In genomic region chr12:32946504-32947131, GRCh38 we compare ENCODE assay signal across 14 cellular contexts. TPM values are rescaled to one million over a fixed set of nuclear protein-coding genes. Genes with fewer than 3 reads are reported as not detected.
DNase-seq lines count a peak whose midpoint lies in the region; TF ChIP-seq lines count a peak whose summit lies in the region.
"Had no signal": no experiment of that assay in that cellular context is flagged by ENCODE, and none has a peak within 500 bp of the region (broad histone marks: within the 10 kb centered on the region; RNA-seq: fewer than 3 reads in every experiment).

No MANE protein-coding gene starts in this region.

- H3K9me3 ChIP-seq in breast epithelium (no peaks in the 10 kb centered on the region), hepatocyte (ENCODE audit: low read depth) (no peaks in the 10 kb centered on the region), neuron (ENCODE audit: low read length) (no peaks in the 10 kb centered on the region), thyroid gland (no peaks in the 10 kb centered on the region)

- H3K36me3 Mint-ChIP-seq in MCF 10A (ENCODE audit: insufficient read depth, unreplicated experiment) = no peaks in the 10 kb centered on the region
- H3K36me3 Mint-ChIP-seq: CD14-positive monocyte; CD8-positive, alpha-beta T cell had no signal

- TF ChIP-seq POLR2A in breast epithelium (IDR thresholded peaks at IDR 0.05) (no peak), thyroid gland (IDR thresholded peaks at IDR 0.05) (no peak)

- no peaks in the 10 kb centered on the region for H4K20me1 ChIP-seq in hepatocyte (ENCODE audit: insufficient read depth, poor library complexity, severe bottlenecking)

- H3K27me3 ChIP-seq in breast epithelium = no peaks in the 10 kb centered on the region
- H3K27me3 ChIP-seq in hepatocyte = no peaks in the 10 kb centered on the region
- no peaks in the 10 kb centered on the region for H3K27me3 ChIP-seq in neuron (ENCODE audit: insufficient read depth, low read length)
- no peaks in the 10 kb centered on the region for H3K27me3 ChIP-seq in thyroid gland

- TF ChIP-seq CTCF in MCF 10A (IDR thresholded peaks at IDR 0.05; ENCODE audit: unreplicated experiment) (no peak), breast epithelium (IDR thresholded peaks at IDR 0.05) (no peak), hepatocyte (IDR thresholded peaks at IDR 0.05; ENCODE audit: poor library complexity) (no peak), thyroid gland (IDR thresholded peaks at IDR 0.05) (no peak)

- peaks cover 11% of the 10 kb centered on the region for H3K27me3 Mint-ChIP-seq in MCF 10A (ENCODE audit: insufficient read depth, unreplicated experiment)

- H3K27ac ChIP-seq in breast epithelium = no peak overlapping the region
- peak overlapping the region; percentile 2 for H3K27ac ChIP-seq in hepatocyte
- no peak overlapping the region for H3K27ac ChIP-seq in thyroid gland
- H3K27ac ChIP-seq: 22Rv1, HL-60 had no signal

- POLR2A ChIA-PET in MCF 10A (lab: Yijun Ruan, JAX) = interaction anchor here (1.5 kb wide), 1 partner anchor 1075 kb away, joined by 5 read pairs; the partner anchor contains the start of gene ALG10

- DNase-seq in MCF 10A (ENCODE audit: unreplicated experiment) (no peak), breast epithelium (ENCODE audit: low spot score in 2 of 2) (no peak), hepatocyte (ENCODE audit: low spot score) (no peak), NCI-H1048 (lab: John Stamatoyannopoulos, UW) (no peak), thyroid gland (no peak), NCI-H1105 (lab: John Stamatoyannopoulos, UW) (no peak), NCI-H446 treated with DMSO at 0.1 percent for 48 hours (lab: John Stamatoyannopoulos, UW) (no peak)
- DNase-seq: CD8-positive, alpha-beta T cell; DND-41; GDM1 had no signal

- intact Hi-C loops in MCF 10A (cut with micrococcal nuclease) = loop anchor here (1.0 kb wide), 2 partner anchors 190 to 659 kb away; no protein-coding TSS in a partner anchor
- intact Hi-C loops in breast epithelium (cut with DNase I; ENCODE audit: low total_unique reads) = no loop called here
- intact Hi-C loops in thyroid gland (cut with DNase I) = no loop called here

- peak overlapping the region; percentile 69 for H3K27ac Mint-ChIP-seq in MCF 10A (ENCODE audit: low read depth, unreplicated experiment)
- H3K27ac Mint-ChIP-seq: CD14-positive monocyte; CD8-positive, alpha-beta T cell had no signal

- no peak overlapping the region for H3K4me3 Mint-ChIP-seq in MCF 10A (ENCODE audit: unreplicated experiment)
- H3K4me3 Mint-ChIP-seq: CD14-positive monocyte; CD8-positive, alpha-beta T cell had no signal

- H3K4me3 ChIP-seq in breast epithelium = no peak overlapping the region
- H3K4me3 ChIP-seq in hepatocyte = no peak overlapping the region
- no peak overlapping the region for H3K4me3 ChIP-seq in neuron (ENCODE audit: low read length)
- H3K4me3 ChIP-seq in thyroid gland (replicated peaks in 1 of 3) = no peak overlapping the region

- H2AFZ ChIP-seq in hepatocyte (peak overlapping the region; percentile 85), neuron (ENCODE audit: low read depth, low read length) (peak overlapping the region; percentile 88)

- H3K4me1 ChIP-seq in breast epithelium (no peaks in the 10 kb centered on the region), hepatocyte (ENCODE audit: insufficient read depth) (peaks cover 5% of the 10 kb centered on the region), neuron (ENCODE audit: insufficient read depth, low read length) (peaks cover 8% of the 10 kb centered on the region), thyroid gland (no peaks in the 10 kb centered on the region)

- H3K36me3 ChIP-seq in breast epithelium (no peaks in the 10 kb centered on the region), hepatocyte (replicated peaks; ENCODE audit: insufficient read depth, low read depth) (no peaks in the 10 kb centered on the region), neuron (ENCODE audit: insufficient read depth, low read length) (no peaks in the 10 kb centered on the region), thyroid gland (no peaks in the 10 kb centered on the region)

- CTCF ChIA-PET in MCF 10A (lab: Yijun Ruan, JAX) = interaction anchor here (0.6 to 5.5 kb wide), 7 partner anchors 8 to 1075 kb away, joined by 3 to 62 read pairs (median 5); partner anchors contain the start of genes ALG10 and YARS2

- H3K9me2 ChIP-seq in hepatocyte (replicated peaks; ENCODE audit: insufficient read depth) = no peaks in the 10 kb centered on the region

- no peaks in the 10 kb centered on the region for H3K79me2 ChIP-seq in hepatocyte

- H3K9me3 Mint-ChIP-seq in MCF 10A (ENCODE audit: unreplicated experiment) = no peaks in the 10 kb centered on the region
- H3K9me3 Mint-ChIP-seq: CD14-positive monocyte; CD8-positive, alpha-beta T cell had no signal

- no peak overlapping the region for H3K4me2 ChIP-seq in hepatocyte

- H3K4me1 Mint-ChIP-seq in MCF 10A (ENCODE audit: insufficient read depth, unreplicated experiment) = peaks cover 6% of the 10 kb centered on the region
- H3K4me1 Mint-ChIP-seq: CD14-positive monocyte had no signal

- BruUV-seq in MCF 10A (replicated peaks; lab: Mats Ljungman, UMichigan) = no TSS peak

- WGBS in hepatocyte (ENCODE audit: low lambda C conversion rate, missing lambda C conversion rate) = 58% methylated on average over 6 of the region's 6 CpGs
- 70 to 74% methylated on average over 6 of the region's 6 CpGs for WGBS in thyroid gland, 2 donors

RNA-seq across cellular contexts. Expression of gene PKP2, which starts 50.0 kb away (rescaled TPM):
- total RNA-seq in MCF 10A (2022) = 58.5 and 88.0 TPM in 2 replicates
- 10 to 100 TPM; 28.5 to 39.2 (median 32.5) TPM for total RNA-seq in breast epithelium
- 58.0 and 60.0 TPM in 2 replicates for total RNA-seq in hepatocyte
- polyA plus RNA-seq in hepatocyte = 62.4 and 72.1 TPM in 2 replicates
- total RNA-seq in thyroid gland = under 1 TPM; 0.27 to 0.92 (median 0.55) TPM
- total RNA-seq: CD8-positive, alpha-beta T cell had no signal

Comparison
In these comparisons a context has a peak if more than half of its experiments do, and no peak if none do; other contexts are left out.
1. RNA of gene PKP2, which starts 50.0 kb away (total RNA-seq): 58.5 to 88.0 TPM in MCF 10A, 58.0 to 60.0 TPM in hepatocyte and 28.5 to 39.2 TPM in breast epithelium; 0.27 to 0.92 TPM in thyroid gland; every median in the first group is over 10 times any median in the second.